24 cellular contexts compared by ENCODE assay signal in genomic region chr2:167749016-167749415, GRCh38.
DNase-seq lines count a peak whose midpoint lies in the region; ATAC-seq, FAIRE-seq and TF ChIP-seq lines count a peak whose summit lies in the region.
"Had no signal": no experiment of that assay in that cellular context is flagged by ENCODE, and none has a peak within 500 bp of the region (broad histone marks: within the 10 kb centered on the region; RNA-seq: fewer than 3 reads in every experiment).

No MANE protein-coding gene starts in this region.

- no peak for TF ChIP-seq CTCF in astrocyte (IDR thresholded peaks at IDR 0.05; ENCODE audit: insufficient read depth, low read depth, low read length)
- no peak for TF ChIP-seq CTCF in fibroblast of villous mesenchyme (IDR thresholded peaks at IDR 0.05; ENCODE audit: insufficient read depth, low read depth, low read length)

- DNase-seq in A172 (ENCODE audit: low spot score): peak; percentile 22
- DNase-seq in HPDE6-E6E7 (ENCODE audit: extremely low spot score): peak; percentile 4
- peak; percentile 63 for DNase-seq in astrocyte (ENCODE audit: low read depth)
- DNase-seq in fibroblast of villous mesenchyme (ENCODE audit: low read depth): peak; percentile 16
- DNase-seq in effector CD8-positive, alpha-beta T cell (lab: John Stamatoyannopoulos, UW): no peak
- DNase-seq: activated CD4-positive, alpha-beta T cell treated with anti-CD3 and anti-CD28 coated beads for 4 hours; activated naive CD4-positive, alpha-beta T cell treated with anti-CD3 and anti-CD28 coated beads for 36 hours; activated T-cell treated with anti-CD3 and anti-CD28 coated beads, Interleukin-2, amount 50 U/mL, for 72 hours; Calu3; central memory CD4-positive, alpha-beta T cell; MM.1S; natural killer cell; NCI-H146; NCI-H2171 treated with DMSO at 0.1 percent for 48 hours; sigmoid colon had no signal

- no peaks in the 10 kb centered on the region for H3K79me2 ChIP-seq in astrocyte (ENCODE audit: insufficient read depth, low read length)
- H3K79me2 ChIP-seq: parathyroid adenoma had no signal

- no peak overlapping the region for H3K4me3 Mint-ChIP-seq in astrocyte (ENCODE audit: unreplicated experiment)
- H3K4me3 Mint-ChIP-seq: activated naive CD4-positive, alpha-beta T cell treated with anti-CD3 and anti-CD28 coated beads for 36 hours; activated T-cell treated with anti-CD3 and anti-CD28 coated beads, Interleukin-2, amount 50 U/mL, for 72 hours; natural killer cell had no signal

- H3K36me3 ChIP-seq in astrocyte (ENCODE audit: insufficient read depth, low read length): no peaks in the 10 kb centered on the region
- H3K36me3 ChIP-seq: BLaER1, sigmoid colon, SJSA1 had no signal

- H3K27me3 ChIP-seq in astrocyte (ENCODE audit: insufficient read depth, low read length): no peaks in the 10 kb centered on the region
- H3K27me3 ChIP-seq: BLaER1, sigmoid colon, SJSA1 had no signal

- no peak overlapping the region for H2AFZ ChIP-seq in astrocyte (ENCODE audit: low read depth, low read length)
- H2AFZ ChIP-seq: parathyroid adenoma had no signal

- no peaks in the 10 kb centered on the region for H3K9me3 Mint-ChIP-seq in astrocyte (ENCODE audit: unreplicated experiment)
- H3K9me3 Mint-ChIP-seq: activated naive CD4-positive, alpha-beta T cell treated with anti-CD3 and anti-CD28 coated beads for 36 hours; activated T-cell treated with anti-CD3 and anti-CD28 coated beads, Interleukin-2, amount 50 U/mL, for 72 hours; natural killer cell had no signal

- H3K4me3 ChIP-seq in astrocyte (ENCODE audit: insufficient read depth, low read depth, low read length): no peak overlapping the region
- no peak overlapping the region for H3K4me3 ChIP-seq in fibroblast of villous mesenchyme (ENCODE audit: low read depth, low read length)
- H3K4me3 ChIP-seq: BLaER1, sigmoid colon, SJSA1 had no signal

- no peak for ATAC-seq in GM21717 (IDR thresholded peaks at IDR 0.05; ENCODE audit: unreplicated experiment)
- no peak for ATAC-seq in GM18520 (IDR thresholded peaks at IDR 0.05; ENCODE audit: unreplicated experiment)
- ATAC-seq in GM19467 (IDR thresholded peaks at IDR 0.05; ENCODE audit: unreplicated experiment): no peak
- ATAC-seq: activated T-cell treated with anti-CD3 and anti-CD28 coated beads, Interleukin-2, amount 50 U/mL, for 72 hours; HCT116; left lobe of liver; natural killer cell had no signal

- no peak overlapping the region for H3K27ac ChIP-seq in astrocyte (ENCODE audit: low read depth, low read length)
- H3K27ac ChIP-seq: BLaER1, parathyroid adenoma, sigmoid colon, SJSA1 had no signal

- no peaks in the 10 kb centered on the region for H3K27me3 Mint-ChIP-seq in astrocyte (ENCODE audit: low read depth, unreplicated experiment)

- no peak for FAIRE-seq in astrocyte (lab: Jason Lieb, UNC)
- FAIRE-seq: urothelium cell line had no signal

- H4K20me1 ChIP-seq in astrocyte (ENCODE audit: insufficient read depth, low read length): no peaks in the 10 kb centered on the region
- H4K20me1 ChIP-seq: BLaER1 had no signal

- H3K4me1 ChIP-seq in astrocyte (ENCODE audit: insufficient read depth, low read length): no peaks in the 10 kb centered on the region
- H3K4me1 ChIP-seq: BLaER1, parathyroid adenoma, sigmoid colon, SJSA1 had no signal

- H3K4me1 Mint-ChIP-seq in astrocyte (ENCODE audit: low read depth, unreplicated experiment): peaks cover 2% of the 10 kb centered on the region
- H3K4me1 Mint-ChIP-seq: natural killer cell had no signal

- H3K9me3 ChIP-seq in astrocyte (ENCODE audit: insufficient read depth, low read depth, low read length): no peaks in the 10 kb centered on the region
- H3K9me3 ChIP-seq: BLaER1, sigmoid colon, SJSA1 had no signal

- H3K4me2 ChIP-seq in astrocyte (ENCODE audit: low read length): no peak overlapping the region
- H3K4me2 ChIP-seq: BLaER1 had no signal

- H3K36me3 Mint-ChIP-seq in astrocyte (ENCODE audit: low read depth, unreplicated experiment): no peaks in the 10 kb centered on the region
- H3K36me3 Mint-ChIP-seq: natural killer cell had no signal

- no peak overlapping the region for H3K9ac ChIP-seq in astrocyte (ENCODE audit: low read length)
- H3K9ac ChIP-seq: BLaER1, parathyroid adenoma had no signal

- H3K27ac Mint-ChIP-seq in astrocyte (ENCODE audit: unreplicated experiment): no peak overlapping the region
- H3K27ac Mint-ChIP-seq: activated naive CD4-positive, alpha-beta T cell treated with anti-CD3 and anti-CD28 coated beads for 36 hours; activated T-cell treated with anti-CD3 and anti-CD28 coated beads, Interleukin-2, amount 50 U/mL, for 72 hours; natural killer cell had no signal
